In the genomic region with DNA sequence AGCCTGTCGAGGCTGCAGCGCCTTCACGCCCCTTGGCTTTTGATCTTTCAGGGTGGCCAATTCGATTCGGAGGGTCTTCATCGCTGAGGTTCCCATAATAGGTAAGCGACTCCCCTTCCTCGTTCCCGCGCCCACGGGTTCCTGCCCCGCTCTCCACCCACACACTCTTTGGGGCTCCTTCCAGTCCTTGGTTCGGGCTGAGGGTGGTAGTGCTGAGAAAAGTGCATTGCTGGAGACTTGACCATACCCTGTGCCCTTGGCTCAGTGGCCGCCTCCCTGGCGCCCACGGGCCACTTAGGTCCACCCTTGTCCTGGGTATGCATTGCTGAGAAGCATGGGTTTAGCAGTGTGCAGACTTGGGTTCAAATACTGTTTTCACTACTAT, we compare ENCODE assay signal across 8 cellular contexts. TPM values are rescaled to one million over a fixed set of nuclear protein-coding genes. Genes with fewer than 3 reads are reported as not detected.
DNase-seq lines count a peak whose midpoint lies in the region; ATAC-seq and TF ChIP-seq lines count a peak whose summit lies in the region.

No MANE protein-coding gene starts in this region.

- POLR2A ChIA-PET in BJ (lab: Charles Lee): no interaction called here

- H3K4me1 ChIP-seq in ascending aorta: peaks cover 5 to 18% of the 10 kb centered on the region in 2 donors
- H3K4me1 ChIP-seq in left lung: peaks cover 11 to 31% of the 10 kb centered on the region in 2 donors
- H3K4me1 ChIP-seq in thymus (ENCODE audit: control insufficient read depth, insufficient read depth, low read length): peaks cover 10% of the 10 kb centered on the region

- H3K27me3 ChIP-seq in BJ (ENCODE audit: control insufficient read depth, insufficient read depth, low read length): no peaks in the 10 kb centered on the region
- H3K27me3 ChIP-seq in ascending aorta: no peaks in the 10 kb centered on the region
- no peaks in the 10 kb centered on the region for H3K27me3 ChIP-seq in left lung
- no peaks in the 10 kb centered on the region for H3K27me3 ChIP-seq in thymus (ENCODE audit: control insufficient read depth, insufficient read depth)

- TF ChIP-seq CTCF in BJ (IDR thresholded peaks at IDR 0.05; ENCODE audit: insufficient read depth, low read depth, low read length) (no peak), ascending aorta (IDR thresholded peaks at IDR 0.05) (no peak), left lung (IDR thresholded peaks at IDR 0.05) (no peak)

- CTCF ChIA-PET in BJ (lab: Yijun Ruan, JAX): interaction anchor here (0.9 to 2.9 kb wide), 12 partner anchors 8 to 162 kb away, joined by 3 to 24 read pairs (median 9); a partner anchor contains a TSS

- 2% methylated on average over 16 of the region's 16 CpGs for WGBS in thymus

- ATAC-seq in HG02885 (IDR thresholded peaks at IDR 0.05; ENCODE audit: poor library complexity, unreplicated experiment): peak; percentile 21
- ATAC-seq in left lung: peak; percentile 57
- no peak for ATAC-seq in GM18907 (IDR thresholded peaks at IDR 0.05; ENCODE audit: unreplicated experiment)

- H3K9me3 ChIP-seq in ascending aorta (no peaks in the 10 kb centered on the region), left lung (no peaks in the 10 kb centered on the region), thymus (ENCODE audit: control insufficient read depth) (no peaks in the 10 kb centered on the region)

- H3K36me3 ChIP-seq in BJ (ENCODE audit: control insufficient read depth, insufficient read depth, low read length) (peaks cover 12% of the 10 kb centered on the region), ascending aorta (peaks cover 33 to 63% of the 10 kb centered on the region in 2 donors), left lung (peaks cover 0 to 68% of the 10 kb centered on the region in 2 donors), thymus (ENCODE audit: control insufficient read depth, insufficient read depth) (peaks cover 48% of the 10 kb centered on the region)

- intact Hi-C loops in ascending aorta (cut with DNase I): loop anchor here (1.0 kb wide), 2 partner anchors 16 to 56 kb away; a partner anchor contains a TSS
- intact Hi-C loops in left lung (cut with DNase I): loop anchor here in 1 of 2 donors (5.0 kb wide), 1 partner anchor 54 kb away; no protein-coding TSS in a partner anchor

- H3K27ac ChIP-seq in ascending aorta (peak overlapping the region; percentile 79 to 96), left lung (peak overlapping the region; percentile 71 to 86), thymus (ENCODE audit: low read depth) (no peak overlapping the region)

- DNase-seq in BJ (ENCODE audit: low read depth): no peak
- DNase-seq in ascending aorta (ENCODE audit: low spot score in 2 of 2): no peak
- no peak for DNase-seq in left lung
- no peak for DNase-seq in hypothalamus (lab: John Stamatoyannopoulos, UW)
- no peak for DNase-seq in SW 1271 (lab: John Stamatoyannopoulos, UW)

- H3K4me3 ChIP-seq in BJ (ENCODE audit: low read depth, low read length): peak overlapping the region; percentile 93
- H3K4me3 ChIP-seq in ascending aorta: peak overlapping the region; percentile 88 to 100
- H3K4me3 ChIP-seq in left lung: peak overlapping the region; percentile 94 to 96
- H3K4me3 ChIP-seq in thymus (ENCODE audit: low read length): peak overlapping the region; percentile 86

RNA-seq across cellular contexts. Expression of a gene that starts 0.5 kb away (rescaled TPM):
- polyA plus RNA-seq in BJ (2011; rRNA removed) (127 and 176 TPM in 2 replicates), thymus (56.5 TPM)
- polyA minus RNA-seq in BJ (2011; rRNA and poly(A)+ RNA removed): 104 and 160 TPM in 2 replicates
- total RNA-seq in ascending aorta (110 TPM), left lung (10 to 100 TPM; 76.5 to 85.2 TPM)

RNA-seq across cellular contexts. Expression of a gene that starts 15.7 kb away (rescaled TPM):
- 62.7 and 69.5 TPM in 2 replicates for polyA plus RNA-seq in BJ (2011; rRNA removed)
- polyA minus RNA-seq in BJ (2011; rRNA and poly(A)+ RNA removed): 23.5 and 38.4 TPM in 2 replicates
- total RNA-seq in ascending aorta: 35.7 TPM
- 10 to 100 TPM; 47.3 to 48.8 TPM for total RNA-seq in left lung
- 67.5 TPM for polyA plus RNA-seq in thymus

RNA-seq across cellular contexts. Expression of a gene that starts 15.8 kb away (rescaled TPM):
- polyA plus RNA-seq in BJ (2011; rRNA removed) (51.6 and 55.3 TPM in 2 replicates), thymus (61.9 TPM)
- 17.2 and 19.9 TPM in 2 replicates for polyA minus RNA-seq in BJ (2011; rRNA and poly(A)+ RNA removed)
- total RNA-seq in ascending aorta (28.7 TPM), left lung (10 to 100 TPM; 48.6 to 51.5 TPM)

RNA-seq across cellular contexts. Expression of a gene that starts 23.3 kb away (rescaled TPM):
- polyA plus RNA-seq in BJ (2011; rRNA removed): 28.3 and 40.0 TPM in 2 replicates
- 14.7 and 35.3 TPM in 2 replicates for polyA minus RNA-seq in BJ (2011; rRNA and poly(A)+ RNA removed)
- 40.2 TPM for total RNA-seq in ascending aorta
- total RNA-seq in left lung: 100 to 1,000 TPM in 1 of 2 donors, 10 to 100 TPM in 1; 41.8 to 108 TPM
- 11.8 TPM for polyA plus RNA-seq in thymus

RNA-seq across cellular contexts. Expression of a gene that starts 58.4 kb away (rescaled TPM):
- polyA plus RNA-seq in BJ (2011; rRNA removed) (not detected in 2 replicates), thymus (38.6 TPM)
- not detected in 2 replicates for polyA minus RNA-seq in BJ (2011; rRNA and poly(A)+ RNA removed)
- total RNA-seq in ascending aorta (not detected), left lung (1 to 10 TPM; 1.1 to 6.4 TPM)
